ENCODE assay signal across 1 cellular context in the genomic region with DNA sequence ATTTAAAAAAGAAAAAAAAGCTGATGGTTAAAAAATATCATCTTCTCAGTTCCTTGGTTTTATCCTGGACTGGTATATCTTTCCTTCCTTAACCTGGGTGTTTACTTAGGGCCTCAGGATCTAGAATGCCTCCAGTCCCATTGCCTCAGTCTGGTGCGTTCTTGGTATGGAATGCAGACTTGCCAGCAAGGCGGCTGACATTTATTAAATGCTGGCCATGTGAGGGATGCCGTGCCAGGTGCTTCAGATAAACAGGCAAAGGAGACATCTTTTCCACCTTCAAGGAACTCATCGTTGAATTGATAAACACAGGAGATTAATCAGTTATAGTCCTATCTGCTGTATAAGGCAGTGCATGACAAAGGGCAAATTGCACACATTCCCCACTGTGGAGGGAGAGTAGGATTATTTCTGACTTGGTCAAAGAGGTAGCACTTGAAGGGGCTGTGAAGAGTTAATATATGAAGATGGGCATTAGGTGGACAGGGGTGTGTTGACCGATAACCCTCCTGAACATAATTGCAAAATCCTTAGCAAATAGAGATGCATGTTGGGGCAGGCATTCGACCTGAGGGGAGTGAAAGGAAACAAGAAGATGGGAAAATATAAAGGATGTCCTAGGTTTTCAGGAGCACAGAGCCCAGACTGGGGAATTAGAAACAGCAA.
TF ChIP-seq lines count a peak whose summit lies in the region.

No MANE protein-coding gene starts in this region.

TF ChIP-seq in HepG2, 621 proteins besides CTCF, POLR2A, EP300 and RAD21:
- TF ChIP-seq KMT2A (CRISPR knock-in tag; IDR thresholded peaks at IDR 0.05) = no peak
- TF ChIP-seq ZNF652 (CRISPR knock-in tag; IDR thresholded peaks at IDR 0.05; ENCODE audit: borderline replicate concordance, low read depth) = peak; percentile 52; the same call in 1 of the 2 replicates
TF ChIP-seq in HepG2: peak in this region for 1.
